In the genomic region with DNA sequence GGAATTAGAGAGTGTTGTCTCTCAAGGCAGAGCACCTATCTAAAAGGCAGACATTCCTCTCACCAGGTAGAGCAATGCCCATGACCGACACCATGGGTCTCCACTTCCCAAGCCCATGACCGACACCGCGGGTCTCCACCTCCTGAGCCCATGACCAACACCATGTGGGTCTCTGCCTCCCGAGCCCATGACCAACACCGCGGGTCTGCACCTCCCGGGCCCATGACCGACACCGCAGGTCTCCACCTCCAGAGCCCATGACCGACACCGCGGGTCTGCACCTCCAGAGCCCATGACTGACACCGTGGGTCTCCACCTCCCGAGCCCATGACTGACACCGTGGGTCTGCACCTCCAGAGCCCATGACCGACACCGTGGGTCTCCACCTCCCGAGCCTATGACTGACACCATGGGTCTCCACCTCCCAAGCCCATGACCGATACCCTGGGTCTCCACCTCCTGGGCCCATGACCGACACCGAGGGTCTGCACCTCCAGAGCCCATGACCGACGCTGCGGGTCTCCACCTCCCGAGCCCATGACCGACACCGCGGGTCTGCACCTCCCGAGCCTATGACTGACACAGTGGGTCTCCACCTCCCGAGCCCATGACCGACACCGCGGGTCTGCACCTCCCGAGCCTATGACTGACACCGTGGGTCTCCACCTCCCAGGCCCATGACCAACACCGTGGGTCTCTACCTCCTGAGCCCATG, we compare ENCODE assay signal across 20 cellular contexts.
DNase-seq lines count a peak whose midpoint lies in the region; ATAC-seq, FAIRE-seq and TF ChIP-seq lines count a peak whose summit lies in the region.
"Had no signal": no experiment of that assay in that cellular context is flagged by ENCODE, and none has a peak within 500 bp of the region (broad histone marks: within the 10 kb centered on the region; RNA-seq: fewer than 3 reads in every experiment).

No MANE protein-coding gene starts in this region.

- no peak overlapping the region for H3K4me3 Mint-ChIP-seq in progenitor cell of endocrine pancreas (ENCODE audit: low read depth)
- H3K4me3 Mint-ChIP-seq: CD4-positive, alpha-beta memory T cell; GM23338; HFFc6 had no signal

- ATAC-seq in left lung (no peak), sciatic nerve (no peak), GM19324 (IDR thresholded peaks at IDR 0.05; ENCODE audit: low FRiP score, unreplicated experiment) (no peak)
- ATAC-seq: GM23338 had no signal

- no peaks in the 10 kb centered on the region for H4K20me1 ChIP-seq in KMS-11 (ENCODE audit: insufficient read depth)

- no peaks in the 10 kb centered on the region for H3K9me3 Mint-ChIP-seq in progenitor cell of endocrine pancreas (ENCODE audit: low read depth)

- no peaks in the 10 kb centered on the region for H3K9me3 ChIP-seq in left lung
- no peaks in the 10 kb centered on the region for H3K9me3 ChIP-seq in SJCRH30 (replicated peaks)

- H3K27ac Mint-ChIP-seq in progenitor cell of endocrine pancreas = no peak overlapping the region
- H3K27ac Mint-ChIP-seq: CD4-positive, alpha-beta memory T cell; GM23338; HFFc6 had no signal

- DNase-seq in bronchial epithelial cell (ENCODE audit: low read depth) (no peak), left lung (peak; percentile 19 to 25), sciatic nerve (ENCODE audit: low spot score) (peak; percentile 19), progenitor cell of endocrine pancreas (ENCODE audit: low spot score, unreplicated experiment) (no peak), SJCRH30 (no peak), frontal cortex (ENCODE audit: low spot score in 2 of 2) (no peak)
- DNase-seq: C1 segment of cervical spinal cord; Calu3; CD4-positive, alpha-beta memory T cell; COR-L47; DND-41; HFFc6 had no signal

- H3K27me3 Mint-ChIP-seq in progenitor cell of endocrine pancreas = peaks cover 26% of the 10 kb centered on the region

- no peak overlapping the region for H2AFZ ChIP-seq in KMS-11 (ENCODE audit: low read depth)
- H2AFZ ChIP-seq: GM23338 had no signal

- H3K36me3 Mint-ChIP-seq in progenitor cell of endocrine pancreas (ENCODE audit: insufficient read depth) = no peaks in the 10 kb centered on the region
- H3K36me3 Mint-ChIP-seq: CD4-positive, alpha-beta memory T cell had no signal

- H3K9ac ChIP-seq in KMS-11 = no peak overlapping the region

- H3K4me3 ChIP-seq in KMS-11 (IDR thresholded peaks at IDR 0.05; ENCODE audit: insufficient read depth, low read depth, low read length) (no peak overlapping the region), bronchial epithelial cell (ENCODE audit: low read depth, low read length) (no peak overlapping the region), left lung (no peak overlapping the region), SJCRH30 (no peak overlapping the region)
- H3K4me3 ChIP-seq: GM23338, HAP-1 had no signal

- H3K4me1 ChIP-seq in KMS-11 (ENCODE audit: low read depth, poor library complexity, severe bottlenecking) = peaks cover 28% of the 10 kb centered on the region
- H3K4me1 ChIP-seq in left lung = no peaks in the 10 kb centered on the region
- no peaks in the 10 kb centered on the region for H3K4me1 ChIP-seq in SJCRH30

- intact Hi-C loops in left lung (cut with DNase I) = no loop called here
- intact Hi-C loops in sciatic nerve (cut with DNase I) = no loop called here

- no peak overlapping the region; the same call in 1 of the 2 replicates for H3K4me2 ChIP-seq in KMS-11
- H3K4me2 ChIP-seq: GM23338 had no signal

- H3K36me3 ChIP-seq in KMS-11 (ENCODE audit: insufficient read depth) (no peaks in the 10 kb centered on the region), bronchial epithelial cell (ENCODE audit: control insufficient read depth, insufficient read depth, low read length) (no peaks in the 10 kb centered on the region), left lung (no peaks in the 10 kb centered on the region), SJCRH30 (no peaks in the 10 kb centered on the region)
- H3K36me3 ChIP-seq: HAP-1 had no signal

- H3K27ac ChIP-seq in KMS-11 = peak overlapping the region; percentile 78; the same call in 1 of the 2 replicates
- no peak overlapping the region for H3K27ac ChIP-seq in left lung
- H3K27ac ChIP-seq in SJCRH30 = no peak overlapping the region

- no peaks in the 10 kb centered on the region for H3K79me2 ChIP-seq in KMS-11 (ENCODE audit: insufficient read depth, low read depth)

- no peaks in the 10 kb centered on the region for H3K4me1 Mint-ChIP-seq in progenitor cell of endocrine pancreas (ENCODE audit: low read depth)
- H3K4me1 Mint-ChIP-seq: CD4-positive, alpha-beta memory T cell; GM23338 had no signal

- H3K27me3 ChIP-seq in KMS-11 (ENCODE audit: insufficient read depth, low read depth) (no peaks in the 10 kb centered on the region), bronchial epithelial cell (ENCODE audit: control insufficient read depth, insufficient read depth, low read length) (no peaks in the 10 kb centered on the region), left lung (peaks cover 0 to 20% of the 10 kb centered on the region in 2 donors), SJCRH30 (no peaks in the 10 kb centered on the region)

- peak; percentile 13 for FAIRE-seq in bronchial epithelial cell (lab: Jason Lieb, UNC)
- no peak for FAIRE-seq in frontal cortex (lab: Jason Lieb, UNC)
- FAIRE-seq: G401.6, GM12892, GM19239, H54 had no signal

- TF ChIP-seq CTCF in KMS-11 (conservative IDR thresholded peaks at IDR 0.05; ENCODE audit: low read depth, low read length) = no peak
- no peak for TF ChIP-seq CTCF in bronchial epithelial cell (IDR thresholded peaks at IDR 0.05; ENCODE audit: insufficient read depth, low read length, severe bottlenecking)
- no peak for TF ChIP-seq CTCF in left lung (IDR thresholded peaks at IDR 0.05)
- no peak for TF ChIP-seq CTCF in progenitor cell of endocrine pancreas (IDR thresholded peaks at IDR 0.05; ENCODE audit: unreplicated experiment)

Comparison
In these comparisons a context has a peak if more than half of its experiments do, and no peak if none do; other contexts are left out.
1. DNase-seq: peak in left lung (2 of 2) and sciatic nerve (single experiment); none in bronchial epithelial cell (single experiment), progenitor cell of endocrine pancreas (single experiment), SJCRH30 (0 of 2) and frontal cortex (0 of 2).